In the genomic region with DNA sequence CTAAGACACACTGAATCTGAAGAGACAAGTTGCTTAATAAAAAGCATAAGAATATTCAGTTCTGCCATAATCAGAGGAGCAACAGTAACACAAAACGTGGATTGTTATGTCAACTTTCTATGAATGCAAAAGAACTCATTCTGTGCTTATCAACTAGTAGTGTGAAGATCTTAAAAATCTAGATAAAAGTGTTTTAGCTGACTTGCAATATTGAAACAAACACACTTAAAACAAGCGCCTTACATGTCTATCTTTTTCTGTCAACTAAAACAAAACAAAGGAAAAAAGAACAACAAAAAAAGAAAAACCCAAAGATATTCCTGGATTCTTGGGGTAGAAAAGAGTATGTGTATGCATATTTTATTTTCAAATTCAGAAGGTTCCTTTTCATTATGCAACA, we compare ENCODE assay signal across 1 cellular context.
TF ChIP-seq lines count a peak whose summit lies in the region.

No MANE protein-coding gene starts in this region.

TF ChIP-seq in A549, 52 proteins besides CTCF, POLR2A, EP300 and RAD21:
- TF ChIP-seq, protein P1, sequence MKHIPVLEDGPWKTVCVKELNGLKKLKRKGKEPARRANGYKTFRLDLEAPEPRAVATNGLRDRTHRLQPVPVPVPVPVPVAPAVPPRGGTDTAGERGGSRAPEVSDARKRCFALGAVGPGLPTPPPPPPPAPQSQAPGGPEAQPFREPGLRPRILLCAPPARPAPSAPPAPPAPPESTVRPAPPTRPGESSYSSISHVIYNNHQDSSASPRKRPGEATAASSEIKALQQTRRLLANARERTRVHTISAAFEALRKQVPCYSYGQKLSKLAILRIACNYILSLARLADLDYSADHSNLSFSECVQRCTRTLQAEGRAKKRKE (CRISPR knock-in tag; IDR thresholded peaks at IDR 0.05; ENCODE audit: low read depth) = no peak
- TF ChIP-seq MAFK (IDR thresholded peaks at IDR 0.05; ENCODE audit: partially characterized antibody) (peak; percentile 64), POLR2AphosphoS2 (conservative IDR thresholded peaks at IDR 0.05; ENCODE audit: low read length) (no peak)
TF ChIP-seq in A549: peak in this region for 1.
